Comparison of ENCODE assay signal across 9 cellular contexts in genomic region chr1:183655562-183656075, GRCh38. TPM values are rescaled to one million over a fixed set of nuclear protein-coding genes. Genes with fewer than 3 reads are reported as not detected.
DNase-seq lines count a peak whose midpoint lies in the region; ATAC-seq and TF ChIP-seq lines count a peak whose summit lies in the region.
"Had no signal": no experiment of that assay in that cellular context is flagged by ENCODE, and none has a peak within 500 bp of the region (broad histone marks: within the 10 kb centered on the region; RNA-seq: fewer than 3 reads in every experiment).

No MANE protein-coding gene starts in this region.

- H3K4me3 ChIP-seq in lower lobe of right lung, result no peak overlapping the region
- H3K4me3 ChIP-seq: BLaER1 had no signal

- H3K9me3 ChIP-seq in lower lobe of right lung, result no peaks in the 10 kb centered on the region
- H3K9me3 ChIP-seq: BLaER1 had no signal

- ATAC-seq in HG03439 (IDR thresholded peaks at IDR 0.05; ENCODE audit: unreplicated experiment), result peak; percentile 62
- peak; percentile 89 to 91 for ATAC-seq in lower lobe of right lung

- intact Hi-C loops in lower lobe of right lung (cut with DNase I), result no loop called here

- no peaks in the 10 kb centered on the region for H3K27me3 ChIP-seq in lower lobe of right lung (ENCODE audit: low read depth)
- H3K27me3 ChIP-seq: BLaER1 had no signal

- no peak overlapping the region for H3K27ac ChIP-seq in lower lobe of right lung
- H3K27ac ChIP-seq: BLaER1 had no signal

- H3K36me3 ChIP-seq in lower lobe of right lung, result no peaks in the 10 kb centered on the region
- H3K36me3 ChIP-seq: BLaER1 had no signal

- H3K4me1 ChIP-seq in lower lobe of right lung, result peaks cover 27% of the 10 kb centered on the region

- TF ChIP-seq CTCF in lower lobe of right lung (IDR thresholded peaks at IDR 0.05), result peak; percentile 87

- DNase-seq in NCI-H1436 (lab: John Stamatoyannopoulos, UW), result peak; percentile 59
- DNase-seq in NCI-H1436 treated with DMSO at 0.1 percent for 48 hours (lab: John Stamatoyannopoulos, UW), result no peak
- peak; percentile 92 to 98 for DNase-seq in NCI-H526 (lab: John Stamatoyannopoulos, UW)
- DNase-seq in activated CD4-positive, alpha-beta T cell treated with anti-CD3 and anti-CD28 coated beads, Interleukin-2, amount 50 U/mL, for 1 hour, result peak; percentile 76
- peak; percentile 64 to 79 for DNase-seq in dermis microvascular lymphatic vessel endothelial cell (ENCODE audit: low read depth in 2 of 2)
- DNase-seq in lower lobe of right lung, result peak; percentile 77
- DNase-seq in stimulated activated CD8-positive, alpha-beta memory T cell treated with anti-CD3 and anti-CD28 coated beads, Interleukin-12 subunit alpha, Interleukin-12 subunit beta, amount 100 ng/mL, for 4 hours (ENCODE audit: low read depth), result peak; percentile 28

RNA-seq across cellular contexts. Expression of gene APOBEC4, which starts 2.5 kb away (rescaled TPM):
- total RNA-seq in dermis microvascular lymphatic vessel endothelial cell (not detected in 2 replicates), lower lobe of right lung (3.0 TPM)

RNA-seq across cellular contexts. Expression of gene ARPC5, which starts 20.0 kb away (rescaled TPM):
- total RNA-seq in dermis microvascular lymphatic vessel endothelial cell (64.6 and 109 TPM in 2 replicates), lower lobe of right lung (191 TPM)
